ENCODE assay signal across 8 cellular contexts in genomic region chr15:89244512-89244869, GRCh38. TPM values are rescaled to one million over a fixed set of nuclear protein-coding genes. Genes with fewer than 3 reads are reported as not detected.
DNase-seq lines count a peak whose midpoint lies in the region; ATAC-seq and TF ChIP-seq lines count a peak whose summit lies in the region.

No MANE protein-coding gene starts in this region.

- TF ChIP-seq CTCF in RWPE2 (IDR thresholded peaks at IDR 0.05; ENCODE audit: poor library complexity, severe bottlenecking) (no peak), glutamatergic neuron (IDR thresholded peaks at IDR 0.05; ENCODE audit: partially characterized antibody, unreplicated experiment) (no peak), omental fat pad (IDR thresholded peaks at IDR 0.05) (no peak)

- H3K4me3 Mint-ChIP-seq in glutamatergic neuron (ENCODE audit: unreplicated experiment) = peak overlapping the region; percentile 96
- peak overlapping the region; percentile 95 for H3K4me3 Mint-ChIP-seq in stimulated activated effector memory CD8-positive, alpha-beta T cell treated with anti-CD3 and anti-CD28 coated beads, Interleukin-12 subunit alpha, Interleukin-12 subunit beta, amount 100 ng/mL, for 72 hours

- H3K36me3 Mint-ChIP-seq in glutamatergic neuron (ENCODE audit: unreplicated experiment) = peaks cover 3% of the 10 kb centered on the region
- H3K36me3 Mint-ChIP-seq in stimulated activated effector memory CD8-positive, alpha-beta T cell treated with anti-CD3 and anti-CD28 coated beads, Interleukin-12 subunit alpha, Interleukin-12 subunit beta, amount 100 ng/mL, for 72 hours = peaks cover 56% of the 10 kb centered on the region

- H3K4me3 ChIP-seq in HAP-1 (peak overlapping the region; percentile 85), RWPE2 (ENCODE audit: severe bottlenecking) (peak overlapping the region; percentile 79)

- H3K27me3 ChIP-seq in HAP-1 (ENCODE audit: low read depth) = no peaks in the 10 kb centered on the region
- H3K27me3 ChIP-seq in RWPE2 (ENCODE audit: insufficient read depth, poor library complexity, severe bottlenecking) = no peaks in the 10 kb centered on the region

- H3K4me1 ChIP-seq in HAP-1 (peaks cover 18% of the 10 kb centered on the region), RWPE2 (ENCODE audit: insufficient read depth, poor library complexity, severe bottlenecking) (peaks cover 7% of the 10 kb centered on the region)

- DNase-seq in DMS114 treated with DMSO at 0.1 percent for 48 hours (lab: John Stamatoyannopoulos, UW; ENCODE audit: unreplicated experiment) (peak; percentile 47), HAP-1 (ENCODE audit: low spot score in 2 of 2) (no peak), RWPE2 (ENCODE audit: low spot score) (no peak), glutamatergic neuron (no peak), omental fat pad (ENCODE audit: low spot score) (no peak), NCI-H2171 (lab: John Stamatoyannopoulos, UW) (no peak), SKM-1 (lab: John Stamatoyannopoulos, UW; ENCODE audit: unreplicated experiment) (no peak)
- DNase-seq in stimulated activated effector memory CD8-positive, alpha-beta T cell treated with anti-CD3 and anti-CD28 coated beads, Interleukin-12 subunit alpha, Interleukin-12 subunit beta, amount 100 ng/mL, for 72 hours (ENCODE audit: low spot score in 2 of 2) = no peak

- in situ Hi-C loops in HAP-1 (cut with MboI; ENCODE audit: low sequenced_read_pairs) = no loop called here

- peaks cover 2% of the 10 kb centered on the region for H3K9me3 Mint-ChIP-seq in glutamatergic neuron (ENCODE audit: unreplicated experiment)
- H3K9me3 Mint-ChIP-seq in stimulated activated effector memory CD8-positive, alpha-beta T cell treated with anti-CD3 and anti-CD28 coated beads, Interleukin-12 subunit alpha, Interleukin-12 subunit beta, amount 100 ng/mL, for 72 hours = no peaks in the 10 kb centered on the region

- H3K9me3 ChIP-seq in HAP-1 (peaks cover 8% of the 10 kb centered on the region; the same call in 1 of the 2 replicates), RWPE2 (ENCODE audit: severe bottlenecking) (no peaks in the 10 kb centered on the region)

- peak overlapping the region; percentile 41 for H3K27ac Mint-ChIP-seq in glutamatergic neuron (ENCODE audit: unreplicated experiment)
- peak overlapping the region; percentile 94 for H3K27ac Mint-ChIP-seq in stimulated activated effector memory CD8-positive, alpha-beta T cell treated with anti-CD3 and anti-CD28 coated beads, Interleukin-12 subunit alpha, Interleukin-12 subunit beta, amount 100 ng/mL, for 72 hours

- H3K27ac ChIP-seq in RWPE2 (ENCODE audit: poor library complexity, severe bottlenecking) = peak overlapping the region; percentile 57

- peak; percentile 33 for ATAC-seq in RWPE2 (ENCODE audit: low read depth)
- ATAC-seq in stimulated activated effector memory CD8-positive, alpha-beta T cell treated with anti-CD3 and anti-CD28 coated beads, Interleukin-12 subunit alpha, Interleukin-12 subunit beta, amount 100 ng/mL, for 72 hours = no peak
- ATAC-seq in omental fat pad (ENCODE audit: low FRiP score) = no peak

- H3K36me3 ChIP-seq in HAP-1 (replicated peaks) = peaks cover 35% of the 10 kb centered on the region
- H3K36me3 ChIP-seq in RWPE2 (ENCODE audit: low read depth) = peaks cover 38% of the 10 kb centered on the region

- H3K27me3 Mint-ChIP-seq in glutamatergic neuron (ENCODE audit: unreplicated experiment) = peaks cover 6% of the 10 kb centered on the region

- peaks cover 7% of the 10 kb centered on the region for H3K4me1 Mint-ChIP-seq in glutamatergic neuron (ENCODE audit: low read depth, unreplicated experiment)
- H3K4me1 Mint-ChIP-seq in stimulated activated effector memory CD8-positive, alpha-beta T cell treated with anti-CD3 and anti-CD28 coated beads, Interleukin-12 subunit alpha, Interleukin-12 subunit beta, amount 100 ng/mL, for 72 hours = peaks cover 38% of the 10 kb centered on the region

RNA-seq across cellular contexts. Expression of gene FANCI, which starts 0.7 kb away (rescaled TPM):
- total RNA-seq in glutamatergic neuron (ENCODE audit: unreplicated experiment) (15.8 TPM), omental fat pad (1 to 10 TPM; 3.3 to 6.6 (median 4.2) TPM)

RNA-seq across cellular contexts. Expression of gene RLBP1, which starts 23.1 kb away (rescaled TPM):
- total RNA-seq in glutamatergic neuron (ENCODE audit: unreplicated experiment) = not detected
- not detected for total RNA-seq in omental fat pad
